ENCODE assay signal across 7 cellular contexts in genomic region chr1:168135982-168136708, GRCh38. TPM values are rescaled to one million over a fixed set of nuclear protein-coding genes. Genes with fewer than 3 reads are reported as not detected.
DNase-seq lines count a peak whose midpoint lies in the region; ATAC-seq and TF ChIP-seq lines count a peak whose summit lies in the region.

No MANE protein-coding gene starts in this region.

- no peak for ATAC-seq in HG02588 (IDR thresholded peaks at IDR 0.05; ENCODE audit: unreplicated experiment)

- in situ Hi-C loops in GM13977 (cut with MboI; ENCODE audit: low pct_unique_long_range_greater_than_20kb, low sequenced_read_pairs, unreplicated experiment) = no loop called here

- H3K9me3 ChIP-seq in adipocyte (ENCODE audit: control insufficient read depth, low read length) (no peaks in the 10 kb centered on the region), iPS-18c (ENCODE audit: control insufficient read depth, insufficient read depth, low read length) (no peaks in the 10 kb centered on the region), spleen (no peaks in the 10 kb centered on the region)

- H3K4me1 ChIP-seq in adipocyte (ENCODE audit: control insufficient read depth, insufficient read depth, low read length) (peaks cover 11% of the 10 kb centered on the region), spleen (peaks cover 0 to 30% (median 22%) of the 10 kb centered on the region in 6 donors)

- no peak for TF ChIP-seq POLR2A in spleen (IDR thresholded peaks at IDR 0.05)

- H3K27ac ChIP-seq in spleen = peak overlapping the region in 5 of 8 donors; percentile 60 to 77 (median 62)

- intact Hi-C loops in spleen (cut with DNase I; ENCODE audit: low total_unique reads) = no loop called here

- no peak for TF ChIP-seq CTCF in GM13977 (IDR thresholded peaks at IDR 0.05; ENCODE audit: extremely low read depth, insufficient read depth, missing control alignments)
- TF ChIP-seq CTCF in spleen (IDR thresholded peaks at IDR 0.05 in 8 of 11, conservative IDR thresholded peaks at IDR 0.05 in 3 of 11) = no peak

- no peaks in the 10 kb centered on the region for H3K36me3 ChIP-seq in adipocyte (ENCODE audit: control insufficient read depth, insufficient read depth, low read length, severe bottlenecking)
- H3K36me3 ChIP-seq in spleen = no peaks in the 10 kb centered on the region

- peak overlapping the region; percentile 81 for H3K4me3 ChIP-seq in adipocyte (ENCODE audit: low read length)
- H3K4me3 ChIP-seq in iPS-18c (ENCODE audit: insufficient read depth, low read depth, low read length) = peak overlapping the region; percentile 70
- peak overlapping the region; percentile 56 to 82 (median 67) for H3K4me3 ChIP-seq in spleen

- peak overlapping the region; percentile 78 for H3K9ac ChIP-seq in adipocyte (ENCODE audit: low read length)

- no peaks in the 10 kb centered on the region for H3K27me3 ChIP-seq in adipocyte (replicated peaks; ENCODE audit: control insufficient read depth, insufficient read depth, low read length)
- H3K27me3 ChIP-seq in spleen (replicated peaks in 1 of 7) = peaks cover 0 to 58% (median 18%) of the 10 kb centered on the region in 7 donors

- DNase-seq in GM13977 (ENCODE audit: low spot score) (peak; percentile 29), NCI-H1105 (lab: John Stamatoyannopoulos, UW) (peak; percentile 26), adipocyte (ENCODE audit: low read depth) (peak; percentile 73), spleen (peak; percentile 78), NCI-H510A treated with DMSO at 0.1 percent for 48 hours (lab: John Stamatoyannopoulos, UW) (no peak)

- 0 to 2% (median 1%) methylated on average over 19 to 61 of the region's 61 CpGs for WGBS in spleen, 5 donors

RNA-seq across cellular contexts. Expression of gene GPR161, which starts 0.6 kb away (rescaled TPM):
- 1 to 10 TPM; 3.0 to 5.5 (median 3.9) TPM for total RNA-seq in spleen
- polyA plus RNA-seq in spleen = 1 to 10 TPM in 1 of 3 donors, under 1 TPM in 2; 0.53 to 1.1 (median 0.59) TPM

RNA-seq across cellular contexts. Expression of gene TIPRL, which starts 42.6 kb away (rescaled TPM):
- total RNA-seq in spleen = 10 to 100 TPM; 16.6 to 26.3 (median 22.1) TPM
- polyA plus RNA-seq in spleen = 10 to 100 TPM; 10.1 to 15.3 (median 14.1) TPM
